In genomic region chr15:30992465-30992864, GRCh38 we compare ENCODE assay signal across 7 cellular contexts. TPM values are rescaled to one million over a fixed set of nuclear protein-coding genes. Genes with fewer than 3 reads are reported as not detected.
A peak's percentile ranks its signal among the peaks of the same experiment; 100 is the strongest.
DNase-seq lines count a peak whose midpoint lies in the region; ATAC-seq and TF ChIP-seq lines count a peak whose summit lies in the region.

No MANE protein-coding gene starts in this region.

- BruUV-seq in HCT116 (replicated peaks; lab: Mats Ljungman, UMichigan), result TSS peak; percentile 89

- peaks cover 15% of the 10 kb centered on the region for H3K79me2 ChIP-seq in HCT116 (ENCODE audit: insufficient read depth, low read length)

- RAD21 ChIA-PET in HCT116 (lab: Charles Lee; ENCODE audit: low non-redundant PET in 1 of 2, low total read pairs in 2 of 2, uncharacterized antibody in 2 of 2, unreplicated experiment in 2 of 2), result no interaction called here

- DNase-seq in HCT116 (ENCODE audit: low read depth, low spot score) (no peak), RKO (ENCODE audit: low spot score) (peak; percentile 19), fibroblast of pulmonary artery (ENCODE audit: low read depth) (no peak), gastrocnemius medialis (peak; percentile 31 to 52), hippocampal formation (lab: John Stamatoyannopoulos, UW) (no peak), DMS114 treated with DMSO at 0.1 percent for 48 hours (lab: John Stamatoyannopoulos, UW; ENCODE audit: unreplicated experiment) (no peak), RPMI8226 (no peak)

- no peak for TF ChIP-seq POLR2A in HCT116 (IDR thresholded peaks at IDR 0.05; ENCODE audit: borderline replicate concordance, extremely low read depth, insufficient read depth, insufficient read length)
- no peak for TF ChIP-seq POLR2A in gastrocnemius medialis (IDR thresholded peaks at IDR 0.05)

- no peak for TF ChIP-seq RAD21 in HCT116 (IDR thresholded peaks at IDR 0.05; ENCODE audit: low read depth)

- H3K4me1 ChIP-seq in HCT116 (ENCODE audit: control insufficient read depth in 1 of 2, insufficient read depth in 2 of 2, low read length in 2 of 2) (peaks cover 10 to 23% of the 10 kb centered on the region in 2 experiments; a peak in 3 of 4 replicates), gastrocnemius medialis (peaks cover 36 to 42% of the 10 kb centered on the region in 2 donors)

- H3K9me3 ChIP-seq in HCT116 (ENCODE audit: control insufficient read depth in 1 of 2, insufficient read depth in 1 of 2, low read depth in 1 of 2, low read length in 2 of 2), result no peaks in the 10 kb centered on the region
- H3K9me3 ChIP-seq in gastrocnemius medialis, result no peaks in the 10 kb centered on the region

- intact Hi-C loops in HCT116 (cut with micrococcal nuclease), result no loop called here
- intact Hi-C loops in gastrocnemius medialis (cut with DNase I; ENCODE audit: low total_unique reads), result loop anchor here (5.0 to 10.0 kb wide), 4 partner anchors 70 to 372 kb away; partner anchors contain the start of gene KLF13

- ATAC-seq in HCT116, result peak; percentile 26; the same call in 1 of the 2 replicates
- no peak for ATAC-seq in gastrocnemius medialis

- no peaks in the 10 kb centered on the region for H4K20me1 ChIP-seq in HCT116 (ENCODE audit: insufficient read depth)

- in situ Hi-C loops in gastrocnemius medialis (cut with MboI; ENCODE audit: low sequenced_read_pairs in 4 of 4), result loop anchor here in 1 of 4 donors (25.0 kb wide), 1 partner anchor 370 kb away; no protein-coding TSS in a partner anchor

- H3K4me3 ChIP-seq in HCT116 (replicated peaks in 1 of 2; ENCODE audit: low read depth in 1 of 2, low read length in 2 of 2), result peak overlapping the region; percentile 92 to 93
- H3K4me3 ChIP-seq in fibroblast of pulmonary artery (replicated peaks; ENCODE audit: low read depth, low read length), result peak overlapping the region; percentile 87
- H3K4me3 ChIP-seq in gastrocnemius medialis, result peak overlapping the region; percentile 83 to 100 (median 92)

- H3K36me3 ChIP-seq in HCT116 (ENCODE audit: control insufficient read depth in 1 of 2, insufficient read depth in 2 of 2, low read length in 2 of 2), result no peaks in the 10 kb centered on the region
- no peaks in the 10 kb centered on the region for H3K36me3 ChIP-seq in gastrocnemius medialis

- CTCF ChIA-PET in HCT116 (lab: Charles Lee), result interaction anchor here (0.6 kb wide), 1 partner anchor 136 kb away, joined by 3 read pairs; no protein-coding TSS in a partner anchor

- POLR2A ChIA-PET in HCT116 (lab: Charles Lee), result interaction anchor here (1.2 kb wide), 1 partner anchor 89 kb away, joined by 4 read pairs; the partner anchor contains the start of gene FAN1

- H3K27me3 ChIP-seq in HCT116 (ENCODE audit: insufficient read depth, low read length), result no peaks in the 10 kb centered on the region
- H3K27me3 ChIP-seq in gastrocnemius medialis, result no peaks in the 10 kb centered on the region

- H3K27ac ChIP-seq in HCT116 (ENCODE audit: low read depth, low read length) (peak overlapping the region; percentile 99; the same call in 1 of the 2 replicates), gastrocnemius medialis (peak overlapping the region; percentile 94 to 99 (median 96))

- peak overlapping the region; percentile 89 for H3K4me2 ChIP-seq in HCT116 (ENCODE audit: low read length)

- TF ChIP-seq CTCF in HCT116 (IDR thresholded peaks at IDR 0.05 in 2 of 3, conservative IDR thresholded peaks at IDR 0.05 in 1 of 3; ENCODE audit: borderline replicate concordance in 1 of 3, insufficient read depth in 1 of 3, low read depth in 2 of 3, low read length in 2 of 3), result no peak
- TF ChIP-seq CTCF in fibroblast of pulmonary artery (IDR thresholded peaks at IDR 0.05; ENCODE audit: low read length, missing control alignments), result no peak
- TF ChIP-seq CTCF in gastrocnemius medialis (IDR thresholded peaks at IDR 0.05 in 4 of 5, conservative IDR thresholded peaks at IDR 0.05 in 1 of 5), result no peak

- peak overlapping the region; percentile 87 for H3K9ac ChIP-seq in HCT116 (ENCODE audit: low read length)

- H2AFZ ChIP-seq in HCT116 (ENCODE audit: low read depth, low read length, poor library complexity, severe bottlenecking), result no peak overlapping the region

- no peaks in the 10 kb centered on the region for H3K9me2 ChIP-seq in HCT116 (ENCODE audit: insufficient read depth)

TF ChIP-seq in HCT116, 20 proteins besides CTCF, POLR2A, EP300 and RAD21:
- TF ChIP-seq, protein P1, sequence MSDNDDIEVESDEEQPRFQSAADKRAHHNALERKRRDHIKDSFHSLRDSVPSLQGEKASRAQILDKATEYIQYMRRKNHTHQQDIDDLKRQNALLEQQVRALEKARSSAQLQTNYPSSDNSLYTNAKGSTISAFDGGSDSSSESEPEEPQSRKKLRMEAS (IDR thresholded peaks at IDR 0.05), result peak; percentile 62
- no peak for TF ChIP-seq CEBPB (IDR thresholded peaks at IDR 0.05; ENCODE audit: low read depth)

RNA-seq across cellular contexts. Expression of gene MTMR10, which starts 1.0 kb away (rescaled TPM):
- total RNA-seq in HCT116 (2021; ENCODE audit: unreplicated experiment) (13.4 TPM), gastrocnemius medialis (10 to 100 TPM; 36.6 to 63.4 (median 40.4) TPM)
- polyA plus RNA-seq in HCT116 (2012), result 5.4 and 6.3 TPM in 2 replicates

Comparison
In these comparisons a context has a peak if more than half of its experiments do, and no peak if none do; other contexts are left out.
1. DNase-seq: peak in RKO (single experiment) and gastrocnemius medialis (2 of 2); none in HCT116 (single experiment), fibroblast of pulmonary artery (single experiment), hippocampal formation (0 of 2), DMS114 treated with DMSO at 0.1 percent for 48 hours (single experiment) and RPMI8226 (single experiment).
2. Peak in every context shown above with its lines, with median percentiles within 50 percentile points of each other: H3K4me3 ChIP-seq.